ENCODE assay signal across 10 cellular contexts in the genomic region with DNA sequence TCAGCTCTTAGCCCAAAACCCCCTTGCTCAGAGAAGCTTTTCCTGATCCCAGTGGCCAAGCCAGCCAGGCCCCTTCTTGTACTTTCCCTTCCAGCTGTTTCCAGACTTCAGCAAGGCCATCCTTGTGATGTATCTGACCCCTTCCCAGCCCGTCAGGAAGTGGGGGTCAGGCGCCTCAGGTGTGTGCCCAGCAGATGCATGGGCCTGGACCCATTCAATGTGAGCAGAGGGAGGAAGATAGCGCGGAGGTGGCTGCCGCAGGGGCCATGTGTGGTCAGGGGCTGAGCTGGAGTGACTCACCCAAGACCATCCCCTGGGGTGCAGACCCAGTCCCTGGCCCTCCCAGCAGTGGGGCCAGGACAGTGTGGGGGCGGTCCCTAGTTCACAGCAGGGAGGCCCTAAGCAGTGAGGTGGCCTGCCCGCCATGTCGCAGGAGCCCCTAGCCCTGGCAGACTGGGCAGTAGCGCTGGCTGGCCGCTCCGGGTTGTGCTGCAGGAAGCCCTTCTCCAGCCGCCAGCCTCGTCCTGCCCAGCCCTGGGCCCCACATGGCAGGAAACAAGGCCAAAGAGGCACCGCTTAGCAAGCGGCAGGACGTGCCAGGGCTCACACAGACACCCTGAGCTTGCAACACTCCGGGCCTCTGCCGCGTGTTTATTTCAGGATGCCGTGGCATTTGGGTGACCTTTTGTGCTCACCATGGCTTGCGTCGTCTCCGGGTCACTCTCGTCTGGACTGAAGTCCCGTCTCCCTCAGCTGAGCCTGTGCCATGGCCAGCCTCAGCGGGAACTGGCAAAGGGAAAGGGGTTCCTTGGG. TPM values are rescaled to one million over a fixed set of nuclear protein-coding genes. Genes with fewer than 3 reads are reported as not detected.
A peak's percentile ranks its signal among the peaks of the same experiment; 100 is the strongest.
DNase-seq lines count a peak whose midpoint lies in the region; ATAC-seq and TF ChIP-seq lines count a peak whose summit lies in the region.
"Had no signal": no experiment of that assay in that cellular context is flagged by ENCODE, and none has a peak within 500 bp of the region (broad histone marks: within the 10 kb centered on the region; RNA-seq: fewer than 3 reads in every experiment).

No MANE protein-coding gene starts in this region.

- no peaks in the 10 kb centered on the region for H3K4me1 Mint-ChIP-seq in activated T-helper 17 cell treated with anti-CD3 and anti-CD28 coated beads, Interleukin-2, amount 50 U/mL, for 72 hours
- H3K4me1 Mint-ChIP-seq: CD4-positive, alpha-beta memory T cell had no signal

- no peak overlapping the region for H3K4me2 ChIP-seq in osteoblast (ENCODE audit: insufficient read depth, low read length)

- H3K9me3 Mint-ChIP-seq in activated T-helper 17 cell treated with anti-CD3 and anti-CD28 coated beads, Interleukin-2, amount 50 U/mL, for 72 hours, result no peaks in the 10 kb centered on the region
- H3K9me3 Mint-ChIP-seq: CD4-positive, alpha-beta memory T cell had no signal

- no peak overlapping the region for H3K4me3 ChIP-seq in osteoblast (ENCODE audit: insufficient read depth, low read length)
- H3K4me3 ChIP-seq in effector memory CD4-positive, alpha-beta T cell (ENCODE audit: insufficient read depth, low read depth, low read length, poor library complexity, severe bottlenecking), result no peak overlapping the region
- H3K4me3 ChIP-seq in WERI-Rb-1 (ENCODE audit: low read depth, low read length), result no peak overlapping the region

- no peaks in the 10 kb centered on the region for H3K9me3 ChIP-seq in osteoblast (ENCODE audit: low read depth, low read length)
- H3K9me3 ChIP-seq in effector memory CD4-positive, alpha-beta T cell (ENCODE audit: control insufficient read depth, low read length), result no peaks in the 10 kb centered on the region
- H3K9me3 ChIP-seq in WERI-Rb-1 (ENCODE audit: severe bottlenecking), result no peaks in the 10 kb centered on the region

- no peaks in the 10 kb centered on the region for H3K36me3 ChIP-seq in osteoblast (ENCODE audit: insufficient read depth, low read length)
- H3K36me3 ChIP-seq in effector memory CD4-positive, alpha-beta T cell (ENCODE audit: control insufficient read depth, insufficient read depth, low read length), result no peaks in the 10 kb centered on the region
- no peaks in the 10 kb centered on the region for H3K36me3 ChIP-seq in WERI-Rb-1

- peaks cover 10% of the 10 kb centered on the region for H3K4me1 ChIP-seq in osteoblast (ENCODE audit: insufficient read depth, low read length)
- no peaks in the 10 kb centered on the region for H3K4me1 ChIP-seq in effector memory CD4-positive, alpha-beta T cell (ENCODE audit: control insufficient read depth, insufficient read depth, low read length, poor library complexity, severe bottlenecking)

- H3K79me2 ChIP-seq in osteoblast (ENCODE audit: insufficient read depth, low read length), result no peaks in the 10 kb centered on the region

- no peak overlapping the region for H3K27ac ChIP-seq in osteoblast (ENCODE audit: low read depth, low read length)
- no peak overlapping the region for H3K27ac ChIP-seq in effector memory CD4-positive, alpha-beta T cell (ENCODE audit: insufficient read depth, low read length, poor library complexity, severe bottlenecking)
- no peak overlapping the region for H3K27ac ChIP-seq in WERI-Rb-1

- TF ChIP-seq POLR2A in GM18505 (IDR thresholded peaks at IDR 0.05; ENCODE audit: borderline replicate concordance, extremely low read depth, insufficient read depth, insufficient read length), result no peak

- no peaks in the 10 kb centered on the region for H3K27me3 Mint-ChIP-seq in activated T-helper 17 cell treated with anti-CD3 and anti-CD28 coated beads, Interleukin-2, amount 50 U/mL, for 72 hours

- no peak overlapping the region for H3K4me3 Mint-ChIP-seq in activated T-helper 17 cell treated with anti-CD3 and anti-CD28 coated beads, Interleukin-2, amount 50 U/mL, for 72 hours
- H3K4me3 Mint-ChIP-seq: CD4-positive, alpha-beta memory T cell had no signal

- no peaks in the 10 kb centered on the region for H4K20me1 ChIP-seq in osteoblast (ENCODE audit: insufficient read depth, low read length)

- no peaks in the 10 kb centered on the region for H3K36me3 Mint-ChIP-seq in activated T-helper 17 cell treated with anti-CD3 and anti-CD28 coated beads, Interleukin-2, amount 50 U/mL, for 72 hours (ENCODE audit: low read depth)
- H3K36me3 Mint-ChIP-seq: CD4-positive, alpha-beta memory T cell had no signal

- peak overlapping the region; percentile 89 for H2AFZ ChIP-seq in osteoblast (ENCODE audit: low read length)

- H3K27ac Mint-ChIP-seq in activated T-helper 17 cell treated with anti-CD3 and anti-CD28 coated beads, Interleukin-2, amount 50 U/mL, for 72 hours, result no peak overlapping the region
- H3K27ac Mint-ChIP-seq: CD4-positive, alpha-beta memory T cell had no signal

- DNase-seq in AG08395 (ENCODE audit: low spot score) (peak; percentile 88), foreskin melanocyte (peak; percentile 47), osteoblast (ENCODE audit: insufficient read length, low spot score, missing footprints) (peak; percentile 97), ecto neural progenitor cell (ENCODE audit: low spot score) (no peak), WERI-Rb-1 (no peak)
- DNase-seq in effector memory CD4-positive, alpha-beta T cell, result no peak
- DNase-seq: CD4-positive, alpha-beta memory T cell; Kasumi-1 had no signal

- TF ChIP-seq CTCF in osteoblast (IDR thresholded peaks at IDR 0.05; ENCODE audit: extremely low read depth, low read depth, low read length) (no peak), WERI-Rb-1 (IDR thresholded peaks at IDR 0.05; ENCODE audit: low read depth, low read length) (no peak)

- ATAC-seq in activated T-helper 17 cell treated with anti-CD3 and anti-CD28 coated beads, Interleukin-2, amount 50 U/mL, for 72 hours (replicated peaks), result peak; percentile 18
- no peak for ATAC-seq in GM18505 (IDR thresholded peaks at IDR 0.05; ENCODE audit: unreplicated experiment)

- H3K27me3 ChIP-seq in osteoblast (ENCODE audit: insufficient read depth, low read length) (no peaks in the 10 kb centered on the region), WERI-Rb-1 (ENCODE audit: insufficient read depth, low read depth, severe bottlenecking) (no peaks in the 10 kb centered on the region)
- no peaks in the 10 kb centered on the region for H3K27me3 ChIP-seq in effector memory CD4-positive, alpha-beta T cell (replicated peaks; ENCODE audit: control insufficient read depth, insufficient read depth, low read length, poor library complexity, severe bottlenecking)

RNA-seq across cellular contexts. Expression of gene ADSS1, which starts 12.0 kb away (rescaled TPM):
- 1 to 10 TPM in 1 of 2 donors, under 1 TPM in 1; 0.91 to 2.4 TPM for total RNA-seq in activated T-helper 17 cell treated with anti-CD3 and anti-CD28 coated beads, Interleukin-2, amount 50 U/mL, for 72 hours
- 2.1 and 4.3 TPM in 2 replicates for total RNA-seq in osteoblast

RNA-seq across cellular contexts. Expression of gene SIVA1, which starts 16.9 kb away (rescaled TPM):
- 100 to 1,000 TPM in 1 of 2 donors, 10 to 100 TPM in 1; 65.2 to 121 TPM for total RNA-seq in activated T-helper 17 cell treated with anti-CD3 and anti-CD28 coated beads, Interleukin-2, amount 50 U/mL, for 72 hours
- total RNA-seq in osteoblast, result 57.2 and 62.2 TPM in 2 replicates

RNA-seq across cellular contexts. Expression of gene INF2, which starts 46.6 kb away (rescaled TPM):
- total RNA-seq in activated T-helper 17 cell treated with anti-CD3 and anti-CD28 coated beads, Interleukin-2, amount 50 U/mL, for 72 hours, result 10 to 100 TPM; 61.9 to 87.8 TPM
- 46.6 and 49.2 TPM in 2 replicates for total RNA-seq in osteoblast

RNA-seq across cellular contexts. Expression of gene AKT1, which starts 59.5 kb away (rescaled TPM):
- total RNA-seq in activated T-helper 17 cell treated with anti-CD3 and anti-CD28 coated beads, Interleukin-2, amount 50 U/mL, for 72 hours, result 100 to 1,000 TPM in 1 of 2 donors, 10 to 100 TPM in 1; 81.3 to 160 TPM
- total RNA-seq in osteoblast, result 156 and 188 TPM in 2 replicates

Comparison
In these comparisons a context has a peak if more than half of its experiments do, and no peak if none do; other contexts are left out.
1. DNase-seq: peak in AG08395 (single experiment), foreskin melanocyte (single experiment) and osteoblast (single experiment); none in ecto neural progenitor cell (single experiment), effector memory CD4-positive, alpha-beta T cell (0 of 3) and WERI-Rb-1 (single experiment).